ENCODE assay signal across 21 cellular contexts in the genomic region with DNA sequence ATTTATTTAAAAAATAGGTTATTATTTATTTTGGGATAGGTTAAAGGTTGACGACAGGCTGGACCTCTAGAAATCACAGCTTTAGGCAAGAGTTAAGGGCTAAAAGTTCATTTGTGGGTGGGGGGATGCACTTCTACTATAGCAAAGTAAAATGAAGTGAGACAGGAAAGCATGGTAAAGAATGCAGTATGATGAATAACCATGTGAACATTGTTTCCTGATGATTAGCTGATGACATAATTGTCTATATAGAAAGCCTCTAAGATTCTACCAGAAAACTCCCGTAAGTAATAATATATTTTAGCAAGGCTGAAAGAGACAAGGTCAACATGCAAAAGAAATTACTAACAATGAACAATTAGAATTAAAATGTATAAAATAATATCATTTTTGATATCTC.
"Had no signal": no experiment of that assay in that cellular context is flagged by ENCODE, and none has a peak within 500 bp of the region (broad histone marks: within the 10 kb centered on the region; RNA-seq: fewer than 3 reads in every experiment).

No MANE protein-coding gene starts in this region.

- H3K27me3 ChIP-seq: dorsolateral prefrontal cortex, esophagus squamous epithelium, hepatocyte, stomach, transverse colon had no signal

- H3K9me3 ChIP-seq: esophagus squamous epithelium, transverse colon had no signal

- H3K4me1 ChIP-seq: esophagus squamous epithelium, stomach, transverse colon had no signal

- FAIRE-seq: endometrium, islet of Langerhans, small intestine had no signal

- ATAC-seq: left lobe of liver, natural killer cell, right cardiac atrium had no signal

- DNase-seq: cortex of kidney; dorsolateral prefrontal cortex; effector CD8-positive, alpha-beta T cell; esophagus squamous epithelium; foreskin fibroblast; head of caudate nucleus; kidney glomerular epithelial cell; natural killer cell; posterior cingulate gyrus; right cardiac atrium; small intestine; stimulated activated CD4-positive, alpha-beta T cell treated with anti-CD3 and anti-CD28 coated beads, Interleukin-12 subunit alpha, Interleukin-12 subunit beta, amount 100 ng/mL, for 4 hours; stimulated activated naive CD4-positive, alpha-beta T cell; stomach; substantia nigra; transverse colon had no signal

- H3K27ac ChIP-seq: dorsolateral prefrontal cortex, esophagus squamous epithelium, hepatocyte, stomach, thoracic aorta, transverse colon had no signal

- H3K4me3 ChIP-seq: dorsolateral prefrontal cortex, esophagus squamous epithelium, hepatocyte, stomach, thoracic aorta, transverse colon had no signal

- H3K36me3 ChIP-seq: esophagus squamous epithelium, stomach, thoracic aorta, transverse colon had no signal
